Comparison of ENCODE assay signal across 9 cellular contexts in genomic region chr1:15702722-15703550, GRCh38. TPM values are rescaled to one million over a fixed set of nuclear protein-coding genes. Genes with fewer than 3 reads are reported as not detected.
DNase-seq lines count a peak whose midpoint lies in the region; ATAC-seq, FAIRE-seq and TF ChIP-seq lines count a peak whose summit lies in the region.
"Had no signal": no experiment of that assay in that cellular context is flagged by ENCODE, and none has a peak within 500 bp of the region (broad histone marks: within the 10 kb centered on the region; RNA-seq: fewer than 3 reads in every experiment).

No MANE protein-coding gene starts in this region.

- TF ChIP-seq CTCF in RWPE2 (IDR thresholded peaks at IDR 0.05; ENCODE audit: poor library complexity, severe bottlenecking) (peak; percentile 42), neural progenitor cell (IDR thresholded peaks at IDR 0.05) (peak; percentile 11)

- peaks cover 20% of the 10 kb centered on the region for H4K20me1 ChIP-seq in neural progenitor cell (ENCODE audit: low read depth)

- peaks cover 29% of the 10 kb centered on the region for H3K79me2 ChIP-seq in neural progenitor cell (ENCODE audit: low read depth)

- H3K27ac ChIP-seq in RWPE2 (ENCODE audit: poor library complexity, severe bottlenecking) (peak overlapping the region; percentile 15), neural progenitor cell (no peak overlapping the region)

- DNase-seq in AG20443 (ENCODE audit: low spot score): peak; percentile 53
- DNase-seq in RWPE2 (ENCODE audit: low spot score): no peak
- DNase-seq in fibroblast of gingiva (ENCODE audit: low read depth): peak; percentile 26
- no peak for DNase-seq in neural progenitor cell (ENCODE audit: low spot score)
- DNase-seq in NCI-H146 treated with DMSO at 0.1 percent for 48 hours (lab: John Stamatoyannopoulos, UW; ENCODE audit: unreplicated experiment): no peak
- DNase-seq in GM12892 (ENCODE audit: insufficient read length): no peak
- no peak for DNase-seq in medulla oblongata (ENCODE audit: extremely low spot score)
- DNase-seq: DMS79 treated with DMSO at 0.1 percent for 48 hours had no signal

- no peak overlapping the region for H3K9ac ChIP-seq in neural progenitor cell

- peaks cover 18% of the 10 kb centered on the region for H3K4me1 Mint-ChIP-seq in neural progenitor cell

- H3K27ac Mint-ChIP-seq in neural progenitor cell: peak overlapping the region; percentile 84

- no peaks in the 10 kb centered on the region for H3K27me3 Mint-ChIP-seq in neural progenitor cell (ENCODE audit: insufficient read depth, low read depth)

- H3K9me3 ChIP-seq in RWPE2 (ENCODE audit: severe bottlenecking) (no peaks in the 10 kb centered on the region), neural progenitor cell (ENCODE audit: low read depth) (no peaks in the 10 kb centered on the region)

- ATAC-seq in RWPE2 (ENCODE audit: low read depth): peak; percentile 50
- no peak for ATAC-seq in GM19328 (IDR thresholded peaks at IDR 0.05; ENCODE audit: unreplicated experiment)

- no peaks in the 10 kb centered on the region for H3F3A ChIP-seq in neural progenitor cell (ENCODE audit: low read depth)

- H3K27me3 ChIP-seq in RWPE2 (ENCODE audit: insufficient read depth, poor library complexity, severe bottlenecking) (no peaks in the 10 kb centered on the region), neural progenitor cell (no peaks in the 10 kb centered on the region)

- H3K36me3 ChIP-seq in RWPE2 (ENCODE audit: low read depth) (peaks cover 15% of the 10 kb centered on the region), neural progenitor cell (no peaks in the 10 kb centered on the region)

- H3K4me3 Mint-ChIP-seq in neural progenitor cell: no peak overlapping the region

- H2AFZ ChIP-seq in neural progenitor cell (replicated peaks): no peak overlapping the region

- H3K4me1 ChIP-seq in RWPE2 (ENCODE audit: insufficient read depth, poor library complexity, severe bottlenecking) (peaks cover 8% of the 10 kb centered on the region), neural progenitor cell (no peaks in the 10 kb centered on the region)

- no peak overlapping the region for H3K4me2 ChIP-seq in neural progenitor cell

- H3K4me3 ChIP-seq in RWPE2 (ENCODE audit: severe bottlenecking) (no peak overlapping the region), neural progenitor cell (no peak overlapping the region)

- H3K9me3 Mint-ChIP-seq in neural progenitor cell: no peaks in the 10 kb centered on the region

- H3K36me3 Mint-ChIP-seq in neural progenitor cell: peaks cover 2% of the 10 kb centered on the region

- TF ChIP-seq POLR2A in GM12892 (IDR thresholded peaks at IDR 0.05; ENCODE audit: low read depth, low read length): no peak

- FAIRE-seq in GM12892 (lab: Jason Lieb, UNC): no peak

RNA-seq across cellular contexts. Expression of gene PLEKHM2, which starts 18.8 kb away (rescaled TPM):
- total RNA-seq in neural progenitor cell (ENCODE audit: low replicate concordance): 16.7 and 42.2 TPM in 2 replicates
- polyA plus RNA-seq in GM12892 (2012; ENCODE audit: missing spikeins): 14.7 TPM

RNA-seq across cellular contexts. Expression of gene SLC25A34, which starts 33.1 kb away (rescaled TPM):
- total RNA-seq in neural progenitor cell (ENCODE audit: low replicate concordance): 0.34 and 2.2 TPM in 2 replicates
- 0.17 TPM for polyA plus RNA-seq in GM12892 (2012; ENCODE audit: missing spikeins)

RNA-seq across cellular contexts. Expression of gene TMEM82, which starts 39.4 kb away (rescaled TPM):
- total RNA-seq in neural progenitor cell (ENCODE audit: low replicate concordance): 0.56 TPM in 1 of 2 replicates, not detected in the other
- not detected for polyA plus RNA-seq in GM12892 (2012; ENCODE audit: missing spikeins)

RNA-seq across cellular contexts. Expression of gene FBLIM1, which starts 55.7 kb away (rescaled TPM):
- total RNA-seq in neural progenitor cell (ENCODE audit: low replicate concordance): 4.7 and 13.0 TPM in 2 replicates
- polyA plus RNA-seq in GM12892 (2012; ENCODE audit: missing spikeins): not detected

Comparison
In these comparisons a context has a peak if more than half of its experiments do, and no peak if none do; other contexts are left out.
1. DNase-seq: peak in AG20443 (single experiment) and fibroblast of gingiva (single experiment); none in RWPE2 (single experiment), neural progenitor cell (single experiment), NCI-H146 treated with DMSO at 0.1 percent for 48 hours (single experiment), GM12892 (single experiment) and medulla oblongata (single experiment).